Comparison of ENCODE assay signal across 1 cellular context in genomic region chr16:11340710-11341109, GRCh38.
TF ChIP-seq lines count a peak whose summit lies in the region.

No MANE protein-coding gene starts in this region.

TF ChIP-seq in HepG2, 621 proteins besides CTCF, POLR2A, EP300 and RAD21 (continued from another document and continues in another):
- TF ChIP-seq IRF1 (CRISPR knock-in tag; IDR thresholded peaks at IDR 0.05; ENCODE audit: low read depth) (no peak), YY1 (IDR thresholded peaks at IDR 0.05; ENCODE audit: insufficient read depth, insufficient replicate concordance, low read depth, low read length) (no peak), NR2F2 (IDR thresholded peaks at IDR 0.05; ENCODE audit: borderline replicate concordance, low read depth) (0 out of 2 replicates have a peak, but pooled peaks have one; percentile 8), HDAC2 (CRISPR knock-in tag; IDR thresholded peaks at IDR 0.05) (0 out of 2 replicates have a peak, but pooled peaks have one; percentile 11), FOXA3 (CRISPR knock-in tag; IDR thresholded peaks at IDR 0.05) (0 out of 2 replicates have a peak, but pooled peaks have one; percentile 6), MEF2D (CRISPR knock-in tag; IDR thresholded peaks at IDR 0.05) (0 out of 2 replicates have a peak, but pooled peaks have one; percentile 23), ZNF782 (CRISPR knock-in tag; IDR thresholded peaks at IDR 0.05; ENCODE audit: borderline replicate concordance) (0 out of 2 replicates have a peak, but pooled peaks have one; percentile 76), BCLAF1 (IDR thresholded peaks at IDR 0.05) (no peak), HIVEP1 (CRISPR knock-in tag; IDR thresholded peaks at IDR 0.05) (no peak), CEBPG (CRISPR knock-in tag; IDR thresholded peaks at IDR 0.05) (peak; percentile 43; the same call in 1 of the 2 replicates), ZFX (CRISPR knock-in tag; IDR thresholded peaks at IDR 0.05; ENCODE audit: low read depth) (peak; percentile 57; the same call in 1 of the 2 replicates), ZBTB10 (CRISPR knock-in tag; IDR thresholded peaks at IDR 0.05; ENCODE audit: borderline replicate concordance) (peak; percentile 67; the same call in 1 of the 2 replicates), HNF4A (CRISPR knock-in tag; IDR thresholded peaks at IDR 0.05) (peak; percentile 74), ZNF292 (CRISPR knock-in tag; IDR thresholded peaks at IDR 0.05; ENCODE audit: borderline replicate concordance, low read depth) (0 out of 2 replicates have a peak, but pooled peaks have one; percentile 17), NCOA1 (CRISPR knock-in tag; IDR thresholded peaks at IDR 0.05) (no peak), ZFP90 (CRISPR knock-in tag; IDR thresholded peaks at IDR 0.05; ENCODE audit: borderline replicate concordance) (0 out of 2 replicates have a peak, but pooled peaks have one; percentile 38), ZBTB7A (CRISPR knock-in tag; IDR thresholded peaks at IDR 0.05) (0 out of 2 replicates have a peak, but pooled peaks have one; percentile 40), FOXP4 (CRISPR knock-in tag; IDR thresholded peaks at IDR 0.05) (0 out of 2 replicates have a peak, but pooled peaks have one; percentile 44), ZBTB33 (CRISPR knock-in tag; IDR thresholded peaks at IDR 0.05) (peak; percentile 41; the same call in 1 of the 2 replicates), ZNF3 (CRISPR knock-in tag; IDR thresholded peaks at IDR 0.05) (no peak), ZNF260 (CRISPR knock-in tag; IDR thresholded peaks at IDR 0.05; ENCODE audit: borderline replicate concordance, low read depth) (no peak), SOX13 (IDR thresholded peaks at IDR 0.05) (no peak), SOX13 (CRISPR knock-in tag; conservative IDR thresholded peaks at IDR 0.05 in 1 of 2, IDR thresholded peaks at IDR 0.05 in 1 of 2) (peak in 1 of 2 experiments; percentile 12; a peak in 1 of 4 replicates), HNRNPK (IDR thresholded peaks at IDR 0.05; ENCODE audit: low read depth, low read length, poor library complexity, severe bottlenecking) (no peak), TEF (CRISPR knock-in tag; IDR thresholded peaks at IDR 0.05) (no peak), CAMTA2 (CRISPR knock-in tag; IDR thresholded peaks at IDR 0.05; ENCODE audit: borderline replicate concordance) (no peak), MAFK (conservative IDR thresholded peaks at IDR 0.05 in 1 of 2, IDR thresholded peaks at IDR 0.05 in 1 of 2; ENCODE audit: low read length in 2 of 2) (peak; percentile 94 to 97), PATZ1 (CRISPR knock-in tag; IDR thresholded peaks at IDR 0.05) (peak; percentile 65), MTA1 (CRISPR knock-in tag; IDR thresholded peaks at IDR 0.05; ENCODE audit: borderline replicate concordance) (peak; percentile 67; the same call in 1 of the 2 replicates), GATA4 (IDR thresholded peaks at IDR 0.05; ENCODE audit: borderline replicate concordance, low read depth) (no peak), PHF8 (CRISPR knock-in tag; IDR thresholded peaks at IDR 0.05) (peak; percentile 11; the same call in 1 of the 2 replicates), FOXA1 (IDR thresholded peaks at IDR 0.05) (no peak), FOXA1 (CRISPR knock-in tag; IDR thresholded peaks at IDR 0.05) (peak; percentile 48; the same call in 1 of the 2 replicates), NFIB (CRISPR knock-in tag; IDR thresholded peaks at IDR 0.05; ENCODE audit: borderline replicate concordance) (no peak), NPAS2 (CRISPR knock-in tag; IDR thresholded peaks at IDR 0.05; ENCODE audit: borderline replicate concordance) (no peak), MAX (IDR thresholded peaks at IDR 0.05) (peak; percentile 29; the same call in 1 of the 2 replicates), GZF1 (CRISPR knock-in tag; IDR thresholded peaks at IDR 0.05) (no peak), MNT (IDR thresholded peaks at IDR 0.05) (no peak), ZNF629 (CRISPR knock-in tag; conservative IDR thresholded peaks at IDR 0.05) (no peak)
